ENCODE assay signal across 22 cellular contexts in genomic region chr5:142118421-142118686, GRCh38. TPM values are rescaled to one million over a fixed set of nuclear protein-coding genes. Genes with fewer than 3 reads are reported as not detected.
DNase-seq lines count a peak whose midpoint lies in the region; ATAC-seq and TF ChIP-seq lines count a peak whose summit lies in the region.
"Had no signal": no experiment of that assay in that cellular context is flagged by ENCODE, and none has a peak within 500 bp of the region (broad histone marks: within the 10 kb centered on the region; RNA-seq: fewer than 3 reads in every experiment).

No MANE protein-coding gene starts in this region.

- no peaks in the 10 kb centered on the region for H3K9me3 ChIP-seq in colonic mucosa
- no peaks in the 10 kb centered on the region for H3K9me3 ChIP-seq in mammary epithelial cell (replicated peaks; ENCODE audit: insufficient read depth, low read length)
- H3K9me3 ChIP-seq: pancreas had no signal

- no TSS peak for BruUV-seq in mammary epithelial cell (replicated peaks; lab: Mats Ljungman, UMichigan)

- H3K4me3 ChIP-seq in KMS-11 (IDR thresholded peaks at IDR 0.05; ENCODE audit: insufficient read depth, low read depth, low read length) (no peak overlapping the region), colonic mucosa (no peak overlapping the region), mammary epithelial cell (replicated peaks in 1 of 3; ENCODE audit: insufficient read depth in 1 of 3, low read depth in 2 of 3, low read length in 3 of 3) (no peak overlapping the region)
- H3K4me3 ChIP-seq: dorsolateral prefrontal cortex, pancreas had no signal

- no peak for DNase-seq in activated T-cell treated with anti-CD3 and anti-CD28 coated beads, Interleukin-2, amount 50 U/mL, for 4 hours
- no peak for DNase-seq in activated T-cell treated with anti-CD3 and anti-CD28 coated beads, Interleukin-2, amount 50 U/mL, for 48 hours
- no peak for DNase-seq in activated T-helper 2 cell treated with anti-CD3 and anti-CD28 coated beads, Interferon-gamma antibody, Interleukin-2, Interleukin-4, amounts not matched to agents 10 μg/mL and 5 μg/mL and 100 μg/mL, durations not matched to agents 14 hours and 24 hours and 36 hours (ENCODE audit: low spot score)
- DNase-seq in neural crest cell (ENCODE audit: low read depth, low spot score) (no peak), colonic mucosa (no peak), mammary epithelial cell (no peak)
- no peak for DNase-seq in stimulated activated CD4-positive, alpha-beta T cell treated with anti-CD3 and anti-CD28 coated beads, Interleukin-15, amount 100 ng/mL, for 24 hours
- DNase-seq: activated effector memory CD4-positive, alpha-beta T cell treated with anti-CD3 and anti-CD28 coated beads, Interleukin-2, amount 50 U/mL, for 16 hours; aorta; C1 segment of cervical spinal cord; caudate nucleus; DMS 273 treated with DMSO at 0.1 percent for 48 hours; dorsolateral prefrontal cortex; foreskin melanocyte; mesenchymal stem cell; naive B cell; NCI-H187; NCI-H748 treated with DMSO at 0.1 percent for 48 hours; pancreas; PC-3; SHP77 treated with DMSO at 0.1 percent for 48 hours had no signal

- no peak overlapping the region for H2AFZ ChIP-seq in KMS-11 (ENCODE audit: low read depth)
- no peak overlapping the region for H2AFZ ChIP-seq in mammary epithelial cell (ENCODE audit: low read depth, low read length)

- peak; percentile 58 to 59 for ATAC-seq in activated T-cell treated with anti-CD3 and anti-CD28 coated beads, Interleukin-2, amount 50 U/mL, for 4 hours
- ATAC-seq: PC-3 had no signal

- peaks cover 44% of the 10 kb centered on the region for H3K36me3 Mint-ChIP-seq in activated T-cell treated with anti-CD3 and anti-CD28 coated beads, Interleukin-2, amount 50 U/mL, for 4 hours (ENCODE audit: insufficient read depth)
- H3K36me3 Mint-ChIP-seq in activated T-helper 2 cell treated with anti-CD3 and anti-CD28 coated beads, Interferon-gamma antibody, Interleukin-2, Interleukin-4, amounts not matched to agents 10 μg/mL and 5 μg/mL and 100 μg/mL, durations not matched to agents 14 hours and 24 hours and 36 hours (ENCODE audit: low read depth) = peaks cover 63% of the 10 kb centered on the region
- peaks cover 3% of the 10 kb centered on the region for H3K36me3 Mint-ChIP-seq in neural crest cell (ENCODE audit: low read depth)

- dilution Hi-C loops in mammary epithelial cell (cut with HindIII; ENCODE audit: low sequenced_read_pairs) = no loop called here

- peaks cover 90% of the 10 kb centered on the region for H3K79me2 ChIP-seq in KMS-11 (ENCODE audit: insufficient read depth, low read depth)
- H3K79me2 ChIP-seq in mammary epithelial cell (ENCODE audit: insufficient read depth, low read length) = peaks cover 96% of the 10 kb centered on the region

- H3K9ac ChIP-seq in KMS-11 (no peak overlapping the region), colonic mucosa (ENCODE audit: low read depth in 2 of 2, low read length in 2 of 2) (no peak overlapping the region), mammary epithelial cell (ENCODE audit: insufficient read depth, low read length) (no peak overlapping the region)

- H3K4me3 Mint-ChIP-seq in activated T-cell treated with anti-CD3 and anti-CD28 coated beads, Interleukin-2, amount 50 U/mL, for 4 hours = peak overlapping the region; percentile 30
- H3K4me3 Mint-ChIP-seq in activated T-helper 2 cell treated with anti-CD3 and anti-CD28 coated beads, Interferon-gamma antibody, Interleukin-2, Interleukin-4, amounts not matched to agents 10 μg/mL and 5 μg/mL and 100 μg/mL, durations not matched to agents 14 hours and 24 hours and 36 hours (ENCODE audit: low read depth) = no peak overlapping the region
- no peak overlapping the region for H3K4me3 Mint-ChIP-seq in neural crest cell

- H3K27ac Mint-ChIP-seq in activated T-helper 2 cell treated with anti-CD3 and anti-CD28 coated beads, Interferon-gamma antibody, Interleukin-2, Interleukin-4, amounts not matched to agents 10 μg/mL and 5 μg/mL and 100 μg/mL, durations not matched to agents 14 hours and 24 hours and 36 hours = peak overlapping the region; percentile 6
- peak overlapping the region; percentile 24 for H3K27ac Mint-ChIP-seq in neural crest cell (ENCODE audit: unreplicated experiment)

- TF ChIP-seq CTCF in KMS-11 (conservative IDR thresholded peaks at IDR 0.05; ENCODE audit: low read depth, low read length) = no peak
- TF ChIP-seq CTCF in neural crest cell (conservative IDR thresholded peaks at IDR 0.05) = no peak
- TF ChIP-seq CTCF in colonic mucosa (IDR thresholded peaks at IDR 0.05) = no peak
- TF ChIP-seq CTCF in mammary epithelial cell (conservative IDR thresholded peaks at IDR 0.05 in 1 of 2, IDR thresholded peaks at IDR 0.05 in 1 of 2; ENCODE audit: extremely low read depth in 1 of 2, insufficient read depth in 1 of 2, low read depth in 1 of 2, low read length in 2 of 2) = no peak

- no peaks in the 10 kb centered on the region for H3K27me3 Mint-ChIP-seq in activated T-cell treated with anti-CD3 and anti-CD28 coated beads, Interleukin-2, amount 50 U/mL, for 4 hours (ENCODE audit: low read depth)
- no peaks in the 10 kb centered on the region for H3K27me3 Mint-ChIP-seq in activated T-helper 2 cell treated with anti-CD3 and anti-CD28 coated beads, Interferon-gamma antibody, Interleukin-2, Interleukin-4, amounts not matched to agents 10 μg/mL and 5 μg/mL and 100 μg/mL, durations not matched to agents 14 hours and 24 hours and 36 hours (ENCODE audit: low read depth)
- H3K27me3 Mint-ChIP-seq in neural crest cell (ENCODE audit: low read depth) = no peaks in the 10 kb centered on the region
- H3K27me3 Mint-ChIP-seq: naive B cell had no signal

- CTCF ChIA-PET in mammary epithelial cell (lab: Charles Lee; ENCODE audit: low non-redundant PET) = no interaction called here

- H3K27me3 ChIP-seq in KMS-11 (ENCODE audit: insufficient read depth, low read depth) (no peaks in the 10 kb centered on the region), colonic mucosa (no peaks in the 10 kb centered on the region), mammary epithelial cell (ENCODE audit: insufficient read depth, low read length) (no peaks in the 10 kb centered on the region)
- H3K27me3 ChIP-seq: dorsolateral prefrontal cortex, pancreas had no signal

- H3K4me2 ChIP-seq in KMS-11 = peak overlapping the region; percentile 31; the same call in 1 of the 2 replicates
- H3K4me2 ChIP-seq in mammary epithelial cell (ENCODE audit: insufficient read depth, low read depth, low read length) = no peak overlapping the region

- H3K36me3 ChIP-seq in KMS-11 (ENCODE audit: insufficient read depth) (no peaks in the 10 kb centered on the region), colonic mucosa (no peaks in the 10 kb centered on the region), mammary epithelial cell (ENCODE audit: insufficient read depth, low read length) (peaks cover 5% of the 10 kb centered on the region)

- no peaks in the 10 kb centered on the region for H3K9me3 Mint-ChIP-seq in activated T-cell treated with anti-CD3 and anti-CD28 coated beads, Interleukin-2, amount 50 U/mL, for 4 hours
- no peaks in the 10 kb centered on the region for H3K9me3 Mint-ChIP-seq in activated T-helper 2 cell treated with anti-CD3 and anti-CD28 coated beads, Interferon-gamma antibody, Interleukin-2, Interleukin-4, amounts not matched to agents 10 μg/mL and 5 μg/mL and 100 μg/mL, durations not matched to agents 14 hours and 24 hours and 36 hours
- peaks cover 2% of the 10 kb centered on the region for H3K9me3 Mint-ChIP-seq in neural crest cell

- H3K4me1 Mint-ChIP-seq in activated T-cell treated with anti-CD3 and anti-CD28 coated beads, Interleukin-2, amount 50 U/mL, for 4 hours (ENCODE audit: low read depth) = peaks cover 79% of the 10 kb centered on the region
- peaks cover 59% of the 10 kb centered on the region for H3K4me1 Mint-ChIP-seq in activated T-helper 2 cell treated with anti-CD3 and anti-CD28 coated beads, Interferon-gamma antibody, Interleukin-2, Interleukin-4, amounts not matched to agents 10 μg/mL and 5 μg/mL and 100 μg/mL, durations not matched to agents 14 hours and 24 hours and 36 hours (ENCODE audit: low read depth)
- no peaks in the 10 kb centered on the region for H3K4me1 Mint-ChIP-seq in neural crest cell

- in situ Hi-C loops in mammary epithelial cell (cut with MboI; ENCODE audit: low sequenced_read_pairs in 2 of 2) = loop anchor here in 1 of 2 donors (25.0 kb wide), 1 partner anchor 431 kb away; the partner anchor contains the start of gene ARAP3

- H4K20me1 ChIP-seq in KMS-11 (ENCODE audit: insufficient read depth) (peaks cover 9% of the 10 kb centered on the region; the same call in 1 of the 2 replicates), mammary epithelial cell (ENCODE audit: insufficient read depth, low read length) (no peaks in the 10 kb centered on the region)

- WGBS in mammary epithelial cell (ENCODE audit: low coverage, missing lambda C conversion rate) = 69% methylated on average over 2 of the region's 2 CpGs

- H3K4me1 ChIP-seq in KMS-11 (ENCODE audit: low read depth, poor library complexity, severe bottlenecking) (peaks cover 46% of the 10 kb centered on the region), colonic mucosa (no peaks in the 10 kb centered on the region), mammary epithelial cell (ENCODE audit: insufficient read depth, low read length) (peaks cover 17% of the 10 kb centered on the region)

- intact Hi-C loops in activated T-helper 2 cell treated with anti-CD3 and anti-CD28 coated beads, Interferon-gamma antibody, Interleukin-2, Interleukin-4, amounts not matched to agents 10 μg/mL and 5 μg/mL and 100 μg/mL, durations not matched to agents 14 hours and 24 hours and 36 hours (cut with micrococcal nuclease) = no loop called here
- intact Hi-C loops in colonic mucosa (cut with DNase I) (no loop called here), mammary epithelial cell (cut with micrococcal nuclease) (no loop called here)

- H3K27ac ChIP-seq in KMS-11 (no peak overlapping the region), colonic mucosa (no peak overlapping the region), mammary epithelial cell (ENCODE audit: insufficient read depth, low read depth, low read length) (no peak overlapping the region)
- H3K27ac ChIP-seq: dorsolateral prefrontal cortex, pancreas had no signal

RNA-seq across cellular contexts. Expression of gene NDFIP1, which starts 9.8 kb away (rescaled TPM):
- total RNA-seq in activated T-cell treated with anti-CD3 and anti-CD28 coated beads, Interleukin-2, amount 50 U/mL, for 4 hours = 100 to 1,000 TPM; 115 to 145 (median 117) TPM
- total RNA-seq in activated T-helper 2 cell treated with anti-CD3 and anti-CD28 coated beads, Interferon-gamma antibody, Interleukin-2, Interleukin-4, amounts not matched to agents 10 μg/mL and 5 μg/mL and 100 μg/mL, durations not matched to agents 14 hours and 24 hours and 36 hours = 118 and 121 TPM in 2 replicates
- total RNA-seq in neural crest cell (43.4 and 43.6 TPM in 2 replicates), colonic mucosa (10 to 100 TPM; 37.1 to 56.9 TPM), mammary epithelial cell (100 to 1,000 TPM in 1 of 2 donors, 10 to 100 TPM in 1; 40.4 to 120 TPM)
- polyA plus RNA-seq in mammary epithelial cell = 19.1 TPM
- polyA minus RNA-seq in mammary epithelial cell = 6.6 TPM
